Comparison of ENCODE assay signal across 21 cellular contexts in the genomic region with DNA sequence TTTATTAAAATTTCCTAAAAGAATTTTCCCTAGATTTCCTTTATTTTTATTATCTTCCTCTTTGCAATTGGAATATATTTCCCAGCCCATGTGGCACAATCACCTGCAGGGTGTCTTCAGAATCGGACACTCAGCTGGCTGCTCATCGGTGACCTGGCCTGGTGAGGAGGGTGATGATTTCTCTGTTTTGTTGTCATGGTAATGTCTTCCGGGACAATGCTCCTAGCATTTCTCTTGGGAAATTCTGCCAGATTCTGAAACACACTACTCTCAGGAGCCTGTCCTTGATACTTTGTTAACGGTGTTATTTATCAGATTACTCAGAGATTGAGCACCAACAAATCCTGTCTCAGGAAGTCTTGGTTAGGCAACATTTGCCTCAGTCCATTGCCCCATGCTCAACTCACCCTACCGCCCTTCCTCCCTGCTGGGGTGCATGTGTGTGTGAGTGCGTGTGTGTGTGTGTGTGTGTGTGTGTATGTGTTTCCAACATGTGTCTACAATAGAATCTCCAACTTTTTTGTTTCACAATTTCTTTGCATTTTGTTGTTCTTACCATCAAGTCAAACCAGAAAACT.
DNase-seq lines count a peak whose midpoint lies in the region; ATAC-seq, FAIRE-seq and TF ChIP-seq lines count a peak whose summit lies in the region.
"Had no signal": no experiment of that assay in that cellular context is flagged by ENCODE, and none has a peak within 500 bp of the region (broad histone marks: within the 10 kb centered on the region; RNA-seq: fewer than 3 reads in every experiment).

No MANE protein-coding gene starts in this region.

- TF ChIP-seq CTCF in SK-N-SH (IDR thresholded peaks at IDR 0.05) (no peak), upper lobe of right lung (IDR thresholded peaks at IDR 0.05) (no peak), endodermal cell (conservative IDR thresholded peaks at IDR 0.05) (no peak), A673 (conservative IDR thresholded peaks at IDR 0.05; ENCODE audit: low read depth, low read length) (no peak)

- intact Hi-C loops in upper lobe of right lung (cut with DNase I) (no loop called here), A673 (cut with micrococcal nuclease; ENCODE audit: unreplicated experiment) (no loop called here)

- H3K27ac ChIP-seq in SK-N-SH (ENCODE audit: low read depth in 2 of 2, low read length in 1 of 2): no peak overlapping the region
- no peak overlapping the region for H3K27ac ChIP-seq in upper lobe of right lung
- no peak overlapping the region for H3K27ac ChIP-seq in endodermal cell (ENCODE audit: low read depth, low read length)
- no peak overlapping the region for H3K27ac ChIP-seq in A673 (ENCODE audit: low read depth, low read length, poor library complexity, severe bottlenecking)
- H3K27ac ChIP-seq: C4-2B, KMS-11 had no signal

- H3K9me3 Mint-ChIP-seq in endodermal cell: peaks cover 7% of the 10 kb centered on the region

- TF ChIP-seq EP300 in SK-N-SH (IDR thresholded peaks at IDR 0.05; ENCODE audit: borderline replicate concordance in 1 of 2, low read depth in 1 of 2, low read length in 1 of 2): no peak

- DNase-seq in SK-N-SH: peak; percentile 38
- peak; percentile 48 for DNase-seq in NCI-H2196 treated with DMSO at 0.1 percent for 48 hours (lab: John Stamatoyannopoulos, UW; ENCODE audit: unreplicated experiment)
- DNase-seq in upper lobe of right lung: peak; percentile 4
- no peak for DNase-seq in NCI-H1048 (lab: John Stamatoyannopoulos, UW)
- DNase-seq in endodermal cell: no peak
- DNase-seq in A673 (ENCODE audit: low spot score): no peak
- DNase-seq: DMS 273 treated with DMSO at 0.1 percent for 48 hours, GF-D8, MM.1S, NCI-H1105 treated with DMSO at 0.1 percent for 48 hours, NCI-H1694 treated with DMSO at 0.1 percent for 48 hours, NCI-H524, SHP77 had no signal

- H3K27ac Mint-ChIP-seq in endodermal cell: no peak overlapping the region

- whole genome bisulfite sequencing in SK-N-SH (ENCODE audit: low lambda C conversion rate): 43% methylated on average over 6 of the region's 6 CpGs
- WGBS in endodermal cell (ENCODE audit: insufficient coverage in 1 of 2, insufficient read length in 1 of 2), 2 experiments: 86 to 87% methylated on average over 2 to 4 of the region's 6 CpGs

- no peaks in the 10 kb centered on the region for H3K4me1 Mint-ChIP-seq in endodermal cell

- no peak overlapping the region for H3K4me3 Mint-ChIP-seq in endodermal cell

- H3F3A ChIP-seq in SK-N-SH (replicated peaks; ENCODE audit: insufficient read depth): no peaks in the 10 kb centered on the region

- H3K9ac ChIP-seq in SK-N-SH (no peak overlapping the region), endodermal cell (ENCODE audit: extremely low read depth, low read length, poor library complexity, severe bottlenecking) (no peak overlapping the region)
- H3K9ac ChIP-seq: KMS-11 had no signal

- H3K27me3 ChIP-seq in SK-N-SH (ENCODE audit: insufficient read depth) (no peaks in the 10 kb centered on the region), upper lobe of right lung (no peaks in the 10 kb centered on the region), endodermal cell (ENCODE audit: control insufficient read depth, insufficient read depth, low read length, poor library complexity, severe bottlenecking) (no peaks in the 10 kb centered on the region), A673 (replicated peaks; ENCODE audit: insufficient read depth, low read depth, low read length, poor library complexity) (no peaks in the 10 kb centered on the region)

- no peak overlapping the region for H3K4me3 ChIP-seq in SK-N-SH (ENCODE audit: low read depth in 2 of 2, low read length in 1 of 2)
- H3K4me3 ChIP-seq in upper lobe of right lung: no peak overlapping the region
- no peak overlapping the region for H3K4me3 ChIP-seq in endodermal cell (ENCODE audit: low read length)
- H3K4me3 ChIP-seq in A673 (ENCODE audit: low read depth, low read length, poor library complexity, severe bottlenecking): no peak overlapping the region

- TF ChIP-seq RAD21 in SK-N-SH (IDR thresholded peaks at IDR 0.05; ENCODE audit: low read length): no peak

- H3K36me3 Mint-ChIP-seq in endodermal cell (ENCODE audit: low read depth): no peaks in the 10 kb centered on the region

- H3K36me3 ChIP-seq in SK-N-SH (replicated peaks in 1 of 2; ENCODE audit: control insufficient read depth in 1 of 2, insufficient read depth in 2 of 2, low read length in 1 of 2) (peaks cover 0 to 4% of the 10 kb centered on the region in 2 experiments), upper lobe of right lung (no peaks in the 10 kb centered on the region), endodermal cell (ENCODE audit: control insufficient read depth, insufficient read depth, low read length) (no peaks in the 10 kb centered on the region), A673 (ENCODE audit: insufficient read depth, low read length, poor library complexity, severe bottlenecking) (no peaks in the 10 kb centered on the region)

- BruUV-seq in A673 (replicated peaks; lab: Mats Ljungman, UMichigan): no TSS peak

- no peak overlapping the region for H3K4me2 ChIP-seq in SK-N-SH
- H3K4me2 ChIP-seq: KMS-11 had no signal

- H3K9me3 ChIP-seq in SK-N-SH (no peaks in the 10 kb centered on the region), upper lobe of right lung (peaks cover 6% of the 10 kb centered on the region), endodermal cell (ENCODE audit: control insufficient read depth, low read length) (no peaks in the 10 kb centered on the region), A673 (ENCODE audit: low read depth, low read length, poor library complexity, severe bottlenecking) (no peaks in the 10 kb centered on the region)

- FAIRE-seq in islet of Langerhans (lab: Jason Lieb, UNC): peak; percentile 97
- FAIRE-seq: A204.1, GM12891, GM19239 had no signal

- ATAC-seq in SK-N-SH treated with all-trans-retinoic acid at 6 μM for 48 hours: no peak
- ATAC-seq in upper lobe of right lung: no peak
- ATAC-seq: Panc1 had no signal

- H3K79me2 ChIP-seq in SK-N-SH (ENCODE audit: insufficient read depth): no peaks in the 10 kb centered on the region

- no peaks in the 10 kb centered on the region for H3K27me3 Mint-ChIP-seq in endodermal cell (ENCODE audit: insufficient read depth)

- CTCF ChIA-PET in SK-N-SH (lab: Yijun Ruan, JAX) (no interaction called here), A673 (lab: Charles Lee) (no interaction called here)

- H3K9me2 ChIP-seq in SK-N-SH: no peaks in the 10 kb centered on the region

- POLR2A ChIA-PET in SK-N-SH (lab: Yijun Ruan, JAX) (no interaction called here), A673 (lab: Charles Lee; ENCODE audit: low non-redundant PET) (no interaction called here)

- no peaks in the 10 kb centered on the region for H4K20me1 ChIP-seq in SK-N-SH (ENCODE audit: insufficient read depth)

- H3K4me1 ChIP-seq in SK-N-SH (ENCODE audit: control insufficient read depth in 1 of 2, insufficient read depth in 2 of 2, low read depth in 1 of 2, low read length in 1 of 2) (peaks cover 0 to 21% of the 10 kb centered on the region in 2 experiments; a peak in 1 of 4 replicates), upper lobe of right lung (no peaks in the 10 kb centered on the region), endodermal cell (ENCODE audit: control insufficient read depth, insufficient read depth, low read length) (no peaks in the 10 kb centered on the region), A673 (ENCODE audit: insufficient read depth, low read length, poor library complexity, severe bottlenecking) (no peaks in the 10 kb centered on the region)

- H2AFZ ChIP-seq in SK-N-SH (ENCODE audit: low read depth): no peak overlapping the region

TF ChIP-seq in SK-N-SH, 30 proteins besides CTCF, POLR2A, EP300 and RAD21:
- no peak for TF ChIP-seq TEAD4 (IDR thresholded peaks at IDR 0.05; ENCODE audit: borderline replicate concordance, insufficient read depth)
- TF ChIP-seq, protein P1, sequence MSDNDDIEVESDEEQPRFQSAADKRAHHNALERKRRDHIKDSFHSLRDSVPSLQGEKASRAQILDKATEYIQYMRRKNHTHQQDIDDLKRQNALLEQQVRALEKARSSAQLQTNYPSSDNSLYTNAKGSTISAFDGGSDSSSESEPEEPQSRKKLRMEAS (IDR thresholded peaks at IDR 0.05; ENCODE audit: low read depth): no peak
- TF ChIP-seq TAF1 (IDR thresholded peaks at IDR 0.05; ENCODE audit: borderline replicate concordance, low read depth, low read length): no peak
- no peak for TF ChIP-seq CHD2 (IDR thresholded peaks at IDR 0.05; ENCODE audit: low read length, partially characterized antibody)
- TF ChIP-seq MXI1 (IDR thresholded peaks at IDR 0.05; ENCODE audit: low read depth, low read length): no peak
- no peak for TF ChIP-seq FOXJ3 (CRISPR knock-in tag; IDR thresholded peaks at IDR 0.05)
- no peak for TF ChIP-seq MEF2A (IDR thresholded peaks at IDR 0.05; ENCODE audit: borderline replicate concordance, low read depth)

TF ChIP-seq in SK-N-SH treated with all-trans-retinoic acid at 6 μM for 48 hours, 23 proteins besides CTCF, POLR2A, EP300 and RAD21 (continues in another document):
- TF ChIP-seq, protein P2, sequence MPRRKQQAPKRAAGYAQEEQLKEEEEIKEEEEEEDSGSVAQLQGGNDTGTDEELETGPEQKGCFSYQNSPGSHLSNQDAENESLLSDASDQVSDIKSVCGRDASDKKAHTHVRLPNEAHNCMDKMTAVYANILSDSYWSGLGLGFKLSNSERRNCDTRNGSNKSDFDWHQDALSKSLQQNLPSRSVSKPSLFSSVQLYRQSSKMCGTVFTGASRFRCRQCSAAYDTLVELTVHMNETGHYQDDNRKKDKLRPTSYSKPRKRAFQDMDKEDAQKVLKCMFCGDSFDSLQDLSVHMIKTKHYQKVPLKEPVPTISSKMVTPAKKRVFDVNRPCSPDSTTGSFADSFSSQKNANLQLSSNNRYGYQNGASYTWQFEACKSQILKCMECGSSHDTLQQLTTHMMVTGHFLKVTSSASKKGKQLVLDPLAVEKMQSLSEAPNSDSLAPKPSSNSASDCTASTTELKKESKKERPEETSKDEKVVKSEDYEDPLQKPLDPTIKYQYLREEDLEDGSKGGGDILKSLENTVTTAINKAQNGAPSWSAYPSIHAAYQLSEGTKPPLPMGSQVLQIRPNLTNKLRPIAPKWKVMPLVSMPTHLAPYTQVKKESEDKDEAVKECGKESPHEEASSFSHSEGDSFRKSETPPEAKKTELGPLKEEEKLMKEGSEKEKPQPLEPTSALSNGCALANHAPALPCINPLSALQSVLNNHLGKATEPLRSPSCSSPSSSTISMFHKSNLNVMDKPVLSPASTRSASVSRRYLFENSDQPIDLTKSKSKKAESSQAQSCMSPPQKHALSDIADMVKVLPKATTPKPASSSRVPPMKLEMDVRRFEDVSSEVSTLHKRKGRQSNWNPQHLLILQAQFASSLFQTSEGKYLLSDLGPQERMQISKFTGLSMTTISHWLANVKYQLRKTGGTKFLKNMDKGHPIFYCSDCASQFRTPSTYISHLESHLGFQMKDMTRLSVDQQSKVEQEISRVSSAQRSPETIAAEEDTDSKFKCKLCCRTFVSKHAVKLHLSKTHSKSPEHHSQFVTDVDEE (CRISPR knock-in tag; IDR thresholded peaks at IDR 0.05): no peak
- TF ChIP-seq CSDC2 (CRISPR knock-in tag; IDR thresholded peaks at IDR 0.05) (no peak), OSR1 (CRISPR knock-in tag; IDR thresholded peaks at IDR 0.05) (no peak), SNAI2 (CRISPR knock-in tag; IDR thresholded peaks at IDR 0.05) (no peak), ISL1 (CRISPR knock-in tag; IDR thresholded peaks at IDR 0.05) (no peak)

Comparison
In these comparisons a context has a peak if more than half of its experiments do, and no peak if none do; other contexts are left out.
1. DNase-seq: peak in SK-N-SH (single experiment), NCI-H2196 treated with DMSO at 0.1 percent for 48 hours (single experiment) and upper lobe of right lung (single experiment); none in NCI-H1048 (single experiment), endodermal cell (single experiment) and A673 (single experiment).